Comparison of ENCODE assay signal across 1 cellular context in genomic region chr19:58474291-58474996, GRCh38.
A peak's percentile ranks its signal among the peaks of the same experiment; 100 is the strongest.
TF ChIP-seq lines count a peak whose summit lies in the region.

No MANE protein-coding gene starts in this region.

TF ChIP-seq in SK-N-SH, 30 proteins besides CTCF, POLR2A, EP300 and RAD21 (continued from another document):
- TF ChIP-seq, protein P1, sequence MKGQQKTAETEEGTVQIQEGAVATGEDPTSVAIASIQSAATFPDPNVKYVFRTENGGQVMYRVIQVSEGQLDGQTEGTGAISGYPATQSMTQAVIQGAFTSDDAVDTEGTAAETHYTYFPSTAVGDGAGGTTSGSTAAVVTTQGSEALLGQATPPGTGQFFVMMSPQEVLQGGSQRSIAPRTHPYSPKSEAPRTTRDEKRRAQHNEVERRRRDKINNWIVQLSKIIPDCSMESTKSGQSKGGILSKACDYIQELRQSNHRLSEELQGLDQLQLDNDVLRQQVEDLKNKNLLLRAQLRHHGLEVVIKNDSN (IDR thresholded peaks at IDR 0.05; ENCODE audit: borderline replicate concordance, low read depth): no peak
- TF ChIP-seq ELF1 (IDR thresholded peaks at IDR 0.05) (no peak), CHD2 (IDR thresholded peaks at IDR 0.05; ENCODE audit: low read length, partially characterized antibody) (no peak), NFIC (IDR thresholded peaks at IDR 0.05; ENCODE audit: borderline replicate concordance) (no peak), SIN3A (IDR thresholded peaks at IDR 0.05; ENCODE audit: borderline replicate concordance, low read depth, low read length) (0 out of 2 replicates have a peak, but pooled peaks have one; percentile 2), YY1 (IDR thresholded peaks at IDR 0.05; ENCODE audit: low read depth) (no peak), REST (IDR thresholded peaks at IDR 0.05; ENCODE audit: low read depth, low read length) (no peak), JUND (IDR thresholded peaks at IDR 0.05) (0 out of 2 replicates have a peak, but pooled peaks have one; percentile 9), PBX3 (IDR thresholded peaks at IDR 0.05) (no peak; the same call in 1 of the 2 replicates), FOSL2 (IDR thresholded peaks at IDR 0.05; ENCODE audit: borderline replicate concordance, low read depth) (no peak)
- TF ChIP-seq, protein P2, sequence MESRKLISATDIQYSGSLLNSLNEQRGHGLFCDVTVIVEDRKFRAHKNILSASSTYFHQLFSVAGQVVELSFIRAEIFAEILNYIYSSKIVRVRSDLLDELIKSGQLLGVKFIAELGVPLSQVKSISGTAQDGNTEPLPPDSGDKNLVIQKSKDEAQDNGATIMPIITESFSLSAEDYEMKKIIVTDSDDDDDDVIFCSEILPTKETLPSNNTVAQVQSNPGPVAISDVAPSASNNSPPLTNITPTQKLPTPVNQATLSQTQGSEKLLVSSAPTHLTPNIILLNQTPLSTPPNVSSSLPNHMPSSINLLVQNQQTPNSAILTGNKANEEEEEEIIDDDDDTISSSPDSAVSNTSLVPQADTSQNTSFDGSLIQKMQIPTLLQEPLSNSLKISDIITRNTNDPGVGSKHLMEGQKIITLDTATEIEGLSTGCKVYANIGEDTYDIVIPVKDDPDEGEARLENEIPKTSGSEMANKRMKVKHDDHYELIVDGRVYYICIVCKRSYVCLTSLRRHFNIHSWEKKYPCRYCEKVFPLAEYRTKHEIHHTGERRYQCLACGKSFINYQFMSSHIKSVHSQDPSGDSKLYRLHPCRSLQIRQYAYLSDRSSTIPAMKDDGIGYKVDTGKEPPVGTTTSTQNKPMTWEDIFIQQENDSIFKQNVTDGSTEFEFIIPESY (IDR thresholded peaks at IDR 0.05; ENCODE audit: borderline replicate concordance, low read depth): no peak
